Comparison of ENCODE assay signal across 8 cellular contexts in genomic region chr12:93677195-93678064, GRCh38. TPM values are rescaled to one million over a fixed set of nuclear protein-coding genes. Genes with fewer than 3 reads are reported as not detected.
DNase-seq lines count a peak whose midpoint lies in the region; ATAC-seq and TF ChIP-seq lines count a peak whose summit lies in the region.

Gene CRADD, plus strand, starts transcription at chr12:93677375.

- H3K27ac ChIP-seq in ascending aorta (peak within 1 kb of the TSS; percentile 98 to 99), right cardiac atrium (ENCODE audit: low read length) (peak within 1 kb of the TSS; percentile 100), uterus (peak within 1 kb of the TSS; percentile 98 to 99)

- TF ChIP-seq CTCF in ascending aorta (IDR thresholded peaks at IDR 0.05) (no peak), uterus (IDR thresholded peaks at IDR 0.05) (peak in 1 of 4 experiments; percentile 17)

- H3K27me3 Mint-ChIP-seq in T-helper 2 cell treated with Interferon-gamma antibody and Interleukin-4, amounts not matched to agents 5 μg/mL and 100 μg/mL, for 36 hours (ENCODE audit: low read depth), result peaks cover 7% of the 10 kb centered on the region

- peak within 1 kb of the TSS; percentile 100 for H3K27ac Mint-ChIP-seq in T-helper 2 cell treated with Interferon-gamma antibody and Interleukin-4, amounts not matched to agents 5 μg/mL and 100 μg/mL, for 36 hours

- no peaks in the 10 kb centered on the region for H3K36me3 ChIP-seq in ascending aorta
- no peaks in the 10 kb centered on the region for H3K36me3 ChIP-seq in uterus

- H3K36me3 Mint-ChIP-seq in T-helper 2 cell treated with Interferon-gamma antibody and Interleukin-4, amounts not matched to agents 5 μg/mL and 100 μg/mL, for 36 hours (ENCODE audit: low read depth), result peaks cover 15% of the 10 kb centered on the region

- under 1% methylated on average over 41 of the region's 41 CpGs for WGBS in right cardiac atrium

- no peaks in the 10 kb centered on the region for H3K9me3 ChIP-seq in ascending aorta
- no peaks in the 10 kb centered on the region for H3K9me3 ChIP-seq in right cardiac atrium (ENCODE audit: control insufficient read depth, low read length)
- no peaks in the 10 kb centered on the region for H3K9me3 ChIP-seq in uterus

- ATAC-seq in GM18499 (IDR thresholded peaks at IDR 0.05; ENCODE audit: insufficient read depth, unreplicated experiment) (peak; percentile 81), HG02943 (IDR thresholded peaks at IDR 0.05; ENCODE audit: low read depth, unreplicated experiment) (peak; percentile 91), right cardiac atrium (peak; percentile 96 to 97)

- H3K27me3 ChIP-seq in ascending aorta (no peaks in the 10 kb centered on the region), right cardiac atrium (ENCODE audit: control insufficient read depth, insufficient read depth) (no peaks in the 10 kb centered on the region), uterus (no peaks in the 10 kb centered on the region)

- H3K4me3 ChIP-seq in ascending aorta (peak within 1 kb of the TSS; percentile 74 to 84), right cardiac atrium (ENCODE audit: low read length) (peak within 1 kb of the TSS; percentile 69), uterus (peak within 1 kb of the TSS; percentile 68 to 76)

- intact Hi-C loops in ascending aorta (cut with DNase I), result loop anchor here (1.0 to 5.0 kb wide), 9 partner anchors 27 to 425 kb away; no protein-coding TSS in a partner anchor
- intact Hi-C loops in right cardiac atrium (cut with DNase I), result loop anchor here in 3 of 4 donors (2.0 to 10.0 kb wide), 6 partner anchors 60 to 107 kb away; partner anchors contain the start of gene SOCS2 (in 2 of the 3)
- intact Hi-C loops in uterus (cut with DNase I; ENCODE audit: low total_unique reads), result loop anchor here (5.0 kb wide), 1 partner anchor 105 kb away; the partner anchor contains the start of gene SOCS2

- peak; percentile 76 for TF ChIP-seq POLR2A in uterus (IDR thresholded peaks at IDR 0.05)

- H3K4me1 ChIP-seq in ascending aorta (peaks cover 0 to 24% of the 10 kb centered on the region in 2 donors), right cardiac atrium (ENCODE audit: control insufficient read depth, insufficient read depth, low read length) (peaks cover 7% of the 10 kb centered on the region), uterus (peaks cover 0 to 9% of the 10 kb centered on the region in 2 donors)

- peaks cover 27% of the 10 kb centered on the region for H3K4me1 Mint-ChIP-seq in T-helper 2 cell treated with Interferon-gamma antibody and Interleukin-4, amounts not matched to agents 5 μg/mL and 100 μg/mL, for 36 hours (ENCODE audit: low read depth)

- peak within 1 kb of the TSS; percentile 96 for H3K4me3 Mint-ChIP-seq in T-helper 2 cell treated with Interferon-gamma antibody and Interleukin-4, amounts not matched to agents 5 μg/mL and 100 μg/mL, for 36 hours

- DNase-seq in NCI-H187 treated with DMSO at 0.1 percent for 48 hours (lab: John Stamatoyannopoulos, UW) (peak; percentile 97), ascending aorta (ENCODE audit: low spot score in 2 of 2) (peak; percentile 53 to 93), right cardiac atrium (peak; percentile 77 to 89 (median 87)), pulmonary artery endothelial cell (ENCODE audit: low read depth, low spot score) (peak; percentile 95), uterus (peak; percentile 78 to 93)
- DNase-seq in T-helper 2 cell treated with Interferon-gamma antibody and Interleukin-4, amounts not matched to agents 5 μg/mL and 100 μg/mL, for 36 hours (ENCODE audit: low spot score), result peak; percentile 86

- peaks cover 9% of the 10 kb centered on the region for H3K9me3 Mint-ChIP-seq in T-helper 2 cell treated with Interferon-gamma antibody and Interleukin-4, amounts not matched to agents 5 μg/mL and 100 μg/mL, for 36 hours

RNA-seq across cellular contexts. Expression of gene CRADD, which starts in this region (rescaled TPM):
- not detected for total RNA-seq in ascending aorta
- total RNA-seq in right cardiac atrium, result 10 to 100 TPM; 29.1 to 45.7 (median 38.3) TPM
- polyA plus RNA-seq in right cardiac atrium, result 32.3 TPM
- 10.2 and 14.7 TPM in 2 replicates for total RNA-seq in pulmonary artery endothelial cell
- 100 to 1,000 TPM in 1 of 4 donors, 10 to 100 TPM in 3; 26.4 to 105 (median 49.2) TPM for total RNA-seq in uterus

Comparison
In these comparisons a context has a peak if more than half of its experiments do, and no peak if none do; other contexts are left out.
1. Peak in every context shown above with its lines: DNase-seq, ATAC-seq, H3K4me3 ChIP-seq and H3K27ac ChIP-seq.
2. RNA of gene CRADD (total RNA-seq): 26.4 to 105 TPM in uterus, 29.1 to 45.7 TPM in right cardiac atrium and 10.2 to 14.7 TPM in pulmonary artery endothelial cell; not detected in ascending aorta (single experiment); every median in the first group is over 10 times any median in the second.
3. Peak in DNase-seq, H3K4me3 ChIP-seq and H3K27ac ChIP-seq in ascending aorta; RNA of the gene not detected or under 1 TPM.